In genomic region chr5:65359569-65359968, GRCh38 we compare ENCODE assay signal across 15 cellular contexts.
"Had no signal": no experiment of that assay in that cellular context is flagged by ENCODE, and none has a peak within 500 bp of the region (broad histone marks: within the 10 kb centered on the region; RNA-seq: fewer than 3 reads in every experiment).

No MANE protein-coding gene starts in this region.

- H3K4me3 ChIP-seq: coronary artery, esophagus muscularis mucosa, heart left ventricle, right atrium auricular region had no signal

- FAIRE-seq: endometrium, small intestine, urothelium cell line had no signal

- H3K9me3 ChIP-seq: esophagus muscularis mucosa, right atrium auricular region had no signal

- DNase-seq: effector memory CD4-positive, alpha-beta T cell; heart left ventricle; hippocampal formation; kidney glomerular epithelial cell; natural killer cell; posterior cingulate gyrus; small intestine; stimulated activated CD4-positive, alpha-beta T cell treated with anti-CD3 and anti-CD28 coated beads, Interleukin-12 subunit alpha, Interleukin-12 subunit beta, amount 100 ng/mL, for 4 hours; stimulated activated naive CD4-positive, alpha-beta T cell treated with Interleukin-2 at 50 U/mL for 16 hours had no signal

- H3K27ac ChIP-seq: coronary artery, epithelial cell of prostate, esophagus muscularis mucosa, heart left ventricle, right atrium auricular region had no signal

- H3K27me3 ChIP-seq: esophagus muscularis mucosa, heart left ventricle, right atrium auricular region had no signal

- H3K36me3 ChIP-seq: esophagus muscularis mucosa, heart left ventricle, right atrium auricular region had no signal
